Comparison of ENCODE assay signal across 1 cellular context in the genomic region with DNA sequence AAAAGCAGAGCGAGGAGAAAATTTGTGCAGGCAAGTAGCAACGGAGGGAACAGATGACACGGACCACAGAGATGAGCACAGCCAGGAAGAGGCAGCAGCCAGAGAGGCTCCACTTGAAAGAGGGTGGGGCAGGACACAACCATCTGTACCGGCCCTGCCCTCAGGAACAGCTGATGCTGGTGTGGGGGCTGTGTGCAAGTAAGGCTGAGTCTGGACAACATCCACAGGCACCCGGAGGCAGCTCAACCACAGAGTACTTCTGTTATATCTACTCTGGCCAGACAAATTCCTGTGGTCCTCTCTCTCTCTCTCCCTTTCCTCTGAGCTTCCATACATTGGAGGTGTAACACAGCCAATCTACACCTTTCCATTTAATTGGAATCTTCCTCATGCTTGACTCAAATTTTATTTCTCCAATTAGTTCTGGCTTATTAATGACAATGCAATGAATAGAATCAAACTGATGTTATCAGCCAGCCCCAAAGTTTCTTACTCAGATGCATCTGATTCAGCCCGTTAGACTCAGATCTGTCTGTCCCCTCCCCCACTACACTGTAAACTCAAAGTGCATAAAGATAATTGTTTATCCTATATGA.
A peak's percentile ranks its signal among the peaks of the same experiment; 100 is the strongest.
TF ChIP-seq lines count a peak whose summit lies in the region.

No MANE protein-coding gene starts in this region.

TF ChIP-seq in SK-N-SH, 30 proteins besides CTCF, POLR2A, EP300 and RAD21 (continued from another document):
- TF ChIP-seq FOXM1 (IDR thresholded peaks at IDR 0.05; ENCODE audit: low read depth) = peak; percentile 63; the same call in 1 of the 2 replicates
- TF ChIP-seq NRF1 (IDR thresholded peaks at IDR 0.05; ENCODE audit: low read depth, low read length) = no peak
- TF ChIP-seq, protein P1, sequence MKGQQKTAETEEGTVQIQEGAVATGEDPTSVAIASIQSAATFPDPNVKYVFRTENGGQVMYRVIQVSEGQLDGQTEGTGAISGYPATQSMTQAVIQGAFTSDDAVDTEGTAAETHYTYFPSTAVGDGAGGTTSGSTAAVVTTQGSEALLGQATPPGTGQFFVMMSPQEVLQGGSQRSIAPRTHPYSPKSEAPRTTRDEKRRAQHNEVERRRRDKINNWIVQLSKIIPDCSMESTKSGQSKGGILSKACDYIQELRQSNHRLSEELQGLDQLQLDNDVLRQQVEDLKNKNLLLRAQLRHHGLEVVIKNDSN (IDR thresholded peaks at IDR 0.05; ENCODE audit: borderline replicate concordance, low read depth) = peak; percentile 70
- peak; percentile 37 for TF ChIP-seq ELF1 (IDR thresholded peaks at IDR 0.05)
- TF ChIP-seq, protein P2, sequence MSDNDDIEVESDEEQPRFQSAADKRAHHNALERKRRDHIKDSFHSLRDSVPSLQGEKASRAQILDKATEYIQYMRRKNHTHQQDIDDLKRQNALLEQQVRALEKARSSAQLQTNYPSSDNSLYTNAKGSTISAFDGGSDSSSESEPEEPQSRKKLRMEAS (IDR thresholded peaks at IDR 0.05; ENCODE audit: low read depth) = peak; percentile 60
- TF ChIP-seq EZH2phosphoT487 (IDR thresholded peaks at IDR 0.05; ENCODE audit: borderline replicate concordance, low read depth) = no peak
- TF ChIP-seq, protein P3, sequence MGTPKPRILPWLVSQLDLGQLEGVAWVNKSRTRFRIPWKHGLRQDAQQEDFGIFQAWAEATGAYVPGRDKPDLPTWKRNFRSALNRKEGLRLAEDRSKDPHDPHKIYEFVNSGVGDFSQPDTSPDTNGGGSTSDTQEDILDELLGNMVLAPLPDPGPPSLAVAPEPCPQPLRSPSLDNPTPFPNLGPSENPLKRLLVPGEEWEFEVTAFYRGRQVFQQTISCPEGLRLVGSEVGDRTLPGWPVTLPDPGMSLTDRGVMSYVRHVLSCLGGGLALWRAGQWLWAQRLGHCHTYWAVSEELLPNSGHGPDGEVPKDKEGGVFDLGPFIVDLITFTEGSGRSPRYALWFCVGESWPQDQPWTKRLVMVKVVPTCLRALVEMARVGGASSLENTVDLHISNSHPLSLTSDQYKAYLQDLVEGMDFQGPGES (IDR thresholded peaks at IDR 0.05; ENCODE audit: low read depth, low read length) = no peak
- peak; percentile 81 for TF ChIP-seq RCOR1 (IDR thresholded peaks at IDR 0.05; ENCODE audit: low read length)
- TF ChIP-seq SMC3 (IDR thresholded peaks at IDR 0.05; ENCODE audit: low read depth, low read length) = no peak
- TF ChIP-seq GABPA (IDR thresholded peaks at IDR 0.05; ENCODE audit: low read depth) = peak; percentile 36
- peak; percentile 62; the same call in 1 of the 2 replicates for TF ChIP-seq TEAD4 (IDR thresholded peaks at IDR 0.05; ENCODE audit: borderline replicate concordance, insufficient read depth)
- TF ChIP-seq, protein P4, sequence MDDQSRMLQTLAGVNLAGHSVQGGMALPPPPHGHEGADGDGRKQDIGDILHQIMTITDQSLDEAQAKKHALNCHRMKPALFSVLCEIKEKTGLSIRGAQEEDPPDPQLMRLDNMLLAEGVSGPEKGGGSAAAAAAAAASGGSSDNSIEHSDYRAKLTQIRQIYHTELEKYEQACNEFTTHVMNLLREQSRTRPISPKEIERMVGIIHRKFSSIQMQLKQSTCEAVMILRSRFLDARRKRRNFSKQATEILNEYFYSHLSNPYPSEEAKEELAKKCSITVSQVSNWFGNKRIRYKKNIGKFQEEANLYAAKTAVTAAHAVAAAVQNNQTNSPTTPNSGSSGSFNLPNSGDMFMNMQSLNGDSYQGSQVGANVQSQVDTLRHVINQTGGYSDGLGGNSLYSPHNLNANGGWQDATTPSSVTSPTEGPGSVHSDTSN (IDR thresholded peaks at IDR 0.05) = peak; percentile 96
